In genomic region chr11:118212781-118213565, GRCh38 we compare ENCODE assay signal across 16 cellular contexts. TPM values are rescaled to one million over a fixed set of nuclear protein-coding genes. Genes with fewer than 3 reads are reported as not detected.
DNase-seq lines count a peak whose midpoint lies in the region; ATAC-seq and TF ChIP-seq lines count a peak whose summit lies in the region.
"Had no signal": no experiment of that assay in that cellular context is flagged by ENCODE, and none has a peak within 500 bp of the region (broad histone marks: within the 10 kb centered on the region; RNA-seq: fewer than 3 reads in every experiment).

No MANE protein-coding gene starts in this region.

- peaks cover 49% of the 10 kb centered on the region for H3K4me1 ChIP-seq in lower lobe of right lung

- CTCF ChIA-PET in activated CD8-positive, alpha-beta T cell treated with anti-CD3 and anti-CD28 coated beads for 36 hours (lab: Charles Lee): interaction anchor here (1.0 to 10.2 kb wide), 8 partner anchors 10 to 83 kb away, joined by 3 to 100 read pairs (median 10); partner anchors contain the start of gene JAML

- TF ChIP-seq CTCF in HL-60 (IDR thresholded peaks at IDR 0.05; ENCODE audit: insufficient read depth, low read length) (no peak), lower lobe of right lung (IDR thresholded peaks at IDR 0.05) (no peak), chondrocyte (IDR thresholded peaks at IDR 0.05) (no peak)
- TF ChIP-seq CTCF in activated CD8-positive, alpha-beta T cell treated with anti-CD3 and anti-CD28 coated beads for 36 hours (IDR thresholded peaks at IDR 0.05): no peak

- H3K36me3 ChIP-seq in lower lobe of right lung: no peaks in the 10 kb centered on the region

- no peaks in the 10 kb centered on the region for H3K27me3 ChIP-seq in HL-60 (ENCODE audit: insufficient read depth, poor library complexity, severe bottlenecking)
- no peaks in the 10 kb centered on the region for H3K27me3 ChIP-seq in lower lobe of right lung (ENCODE audit: low read depth)

- POLR2A ChIA-PET in activated CD8-positive, alpha-beta T cell treated with anti-CD3 and anti-CD28 coated beads for 36 hours (lab: Charles Lee): interaction anchor here (0.8 to 19.8 kb wide), 7 partner anchors 9 to 89 kb away, joined by 3 to 364 read pairs (median 71); partner anchors contain the start of genes JAML and MPZL3

- H3K9me3 ChIP-seq in lower lobe of right lung: no peaks in the 10 kb centered on the region

- H3K4me1 Mint-ChIP-seq in activated CD8-positive, alpha-beta T cell treated with anti-CD3 and anti-CD28 coated beads for 36 hours (ENCODE audit: low read depth): peaks cover 81% of the 10 kb centered on the region
- H3K4me1 Mint-ChIP-seq in chondrocyte (ENCODE audit: low read depth): peaks cover 7% of the 10 kb centered on the region

- no peaks in the 10 kb centered on the region for H3K27me3 Mint-ChIP-seq in activated CD8-positive, alpha-beta T cell treated with anti-CD3 and anti-CD28 coated beads for 36 hours
- H3K27me3 Mint-ChIP-seq in chondrocyte (ENCODE audit: low read depth): peaks cover 74% of the 10 kb centered on the region

- H3K9me3 Mint-ChIP-seq in activated CD8-positive, alpha-beta T cell treated with anti-CD3 and anti-CD28 coated beads for 36 hours: no peaks in the 10 kb centered on the region
- no peaks in the 10 kb centered on the region for H3K9me3 Mint-ChIP-seq in chondrocyte (ENCODE audit: low read depth)

- H3K4me3 ChIP-seq in HL-60 (replicated peaks; ENCODE audit: insufficient read depth, low read length) (no peak overlapping the region), lower lobe of right lung (no peak overlapping the region)

- H3K4me3 Mint-ChIP-seq in activated CD8-positive, alpha-beta T cell treated with anti-CD3 and anti-CD28 coated beads for 36 hours: peak overlapping the region; percentile 96
- H3K4me3 Mint-ChIP-seq in chondrocyte (ENCODE audit: unreplicated experiment): no peak overlapping the region

- DNase-seq in NCI-H446 treated with DMSO at 0.1 percent for 48 hours (lab: John Stamatoyannopoulos, UW) (peak; percentile 9), NCI-H446 (lab: John Stamatoyannopoulos, UW) (no peak), HL-60 (ENCODE audit: low read depth in 1 of 2, low spot score in 1 of 2) (peak in 1 of 2 experiments; percentile 54), lower lobe of right lung (no peak), chondrocyte (ENCODE audit: low spot score) (no peak), NCI-H510A treated with DMSO at 0.1 percent for 48 hours (lab: John Stamatoyannopoulos, UW) (no peak)
- no peak for DNase-seq in activated CD8-positive, alpha-beta T cell treated with anti-CD3 and anti-CD28 coated beads for 36 hours
- DNase-seq: activated CD4-positive, alpha-beta T cell treated with anti-CD3 and anti-CD28 coated beads for 4 hours; EL; erythroblast; NCI-H1092; stimulated activated CD4-positive, alpha-beta T cell treated with anti-CD3 and anti-CD28 coated beads, Interleukin-2, amount 100 ng/mL, for 24 hours had no signal

- H3K36me3 Mint-ChIP-seq in activated CD8-positive, alpha-beta T cell treated with anti-CD3 and anti-CD28 coated beads for 36 hours (ENCODE audit: low read depth): peaks cover 83% of the 10 kb centered on the region
- no peaks in the 10 kb centered on the region for H3K36me3 Mint-ChIP-seq in chondrocyte (ENCODE audit: low read depth)

- H3K27ac ChIP-seq in HL-60 (replicated peaks) (peak overlapping the region; percentile 76), lower lobe of right lung (peak overlapping the region; percentile 56)

- intact Hi-C loops in activated CD8-positive, alpha-beta T cell treated with anti-CD3 and anti-CD28 coated beads for 36 hours (cut with micrococcal nuclease): no loop called here
- intact Hi-C loops in lower lobe of right lung (cut with DNase I): no loop called here

- ATAC-seq in activated CD8-positive, alpha-beta T cell treated with anti-CD3 and anti-CD28 coated beads for 36 hours: no peak
- ATAC-seq in lower lobe of right lung: no peak
- ATAC-seq in GM18858 (IDR thresholded peaks at IDR 0.05; ENCODE audit: unreplicated experiment): no peak
- ATAC-seq: Panc1 had no signal

- H3K27ac Mint-ChIP-seq in activated CD8-positive, alpha-beta T cell treated with anti-CD3 and anti-CD28 coated beads for 36 hours: peak overlapping the region; percentile 100
- H3K27ac Mint-ChIP-seq in chondrocyte (ENCODE audit: unreplicated experiment): no peak overlapping the region

RNA-seq across cellular contexts. Expression of gene JAML, which starts 11.8 kb away (rescaled TPM):
- 100 to 1,000 TPM; 236 to 251 TPM for total RNA-seq in activated CD8-positive, alpha-beta T cell treated with anti-CD3 and anti-CD28 coated beads for 36 hours
- total RNA-seq in lower lobe of right lung: 163 TPM
- total RNA-seq in chondrocyte: not detected in 3 replicates
- total RNA-seq: astrocyte, osteocyte had no signal

RNA-seq across cellular contexts. Expression of gene SCN2B, which starts 36.5 kb away (rescaled TPM):
- not detected for total RNA-seq in activated CD8-positive, alpha-beta T cell treated with anti-CD3 and anti-CD28 coated beads for 36 hours
- 1.6 TPM for total RNA-seq in lower lobe of right lung
- total RNA-seq in chondrocyte: 0.12 to 0.24 TPM (median 0.13 TPM) in 3 replicates
- total RNA-seq: osteocyte had no signal

RNA-seq across cellular contexts. Expression of gene MPZL3, which starts 39.2 kb away (rescaled TPM):
- 10 to 100 TPM; 51.1 to 51.7 TPM for total RNA-seq in activated CD8-positive, alpha-beta T cell treated with anti-CD3 and anti-CD28 coated beads for 36 hours
- 12.8 TPM for total RNA-seq in lower lobe of right lung
- 1.1 to 1.7 TPM (median 1.6 TPM) in 3 replicates for total RNA-seq in chondrocyte

RNA-seq across cellular contexts. Expression of gene MPZL2, which starts 51.1 kb away (rescaled TPM):
- total RNA-seq in activated CD8-positive, alpha-beta T cell treated with anti-CD3 and anti-CD28 coated beads for 36 hours: 10 to 100 TPM; 26.2 to 31.0 TPM
- 85.3 TPM for total RNA-seq in lower lobe of right lung
- total RNA-seq in chondrocyte: not detected in 3 replicates
- total RNA-seq: osteocyte had no signal

Comparison
In these comparisons a context has a peak if more than half of its experiments do, and no peak if none do; other contexts are left out.
1. RNA of gene JAML, which starts 11.8 kb away (total RNA-seq): 236 to 251 TPM in activated CD8-positive, alpha-beta T cell treated with anti-CD3 and anti-CD28 coated beads for 36 hours and 163 TPM in lower lobe of right lung (single experiment); not detected in chondrocyte; every median in the first group is over 100 times any median in the second.